In the genomic region with DNA sequence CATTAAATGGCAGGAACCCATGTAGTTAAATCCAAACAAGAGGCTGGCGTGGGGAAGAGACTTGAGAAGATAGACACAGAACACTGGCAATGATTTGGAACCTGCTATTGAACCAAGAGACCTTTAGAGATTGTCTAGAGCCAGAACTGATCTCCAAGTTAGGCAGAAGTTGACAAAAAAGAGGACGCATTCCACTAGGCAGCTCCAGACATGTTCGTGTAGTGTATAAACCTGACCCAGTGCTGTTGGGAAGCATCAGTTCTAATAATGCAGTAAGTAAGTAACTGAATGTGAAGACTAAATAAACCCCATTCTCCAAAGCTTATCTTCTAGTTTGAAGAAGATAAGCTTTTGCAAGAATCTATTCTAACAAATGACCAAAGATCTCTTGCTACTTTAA, we compare ENCODE assay signal across 1 cellular context.
TF ChIP-seq lines count a peak whose summit lies in the region.

No MANE protein-coding gene starts in this region.

TF ChIP-seq in WTC11, 78 proteins besides CTCF, POLR2A, EP300 and RAD21 (continued from another document):
- TF ChIP-seq, protein P1, sequence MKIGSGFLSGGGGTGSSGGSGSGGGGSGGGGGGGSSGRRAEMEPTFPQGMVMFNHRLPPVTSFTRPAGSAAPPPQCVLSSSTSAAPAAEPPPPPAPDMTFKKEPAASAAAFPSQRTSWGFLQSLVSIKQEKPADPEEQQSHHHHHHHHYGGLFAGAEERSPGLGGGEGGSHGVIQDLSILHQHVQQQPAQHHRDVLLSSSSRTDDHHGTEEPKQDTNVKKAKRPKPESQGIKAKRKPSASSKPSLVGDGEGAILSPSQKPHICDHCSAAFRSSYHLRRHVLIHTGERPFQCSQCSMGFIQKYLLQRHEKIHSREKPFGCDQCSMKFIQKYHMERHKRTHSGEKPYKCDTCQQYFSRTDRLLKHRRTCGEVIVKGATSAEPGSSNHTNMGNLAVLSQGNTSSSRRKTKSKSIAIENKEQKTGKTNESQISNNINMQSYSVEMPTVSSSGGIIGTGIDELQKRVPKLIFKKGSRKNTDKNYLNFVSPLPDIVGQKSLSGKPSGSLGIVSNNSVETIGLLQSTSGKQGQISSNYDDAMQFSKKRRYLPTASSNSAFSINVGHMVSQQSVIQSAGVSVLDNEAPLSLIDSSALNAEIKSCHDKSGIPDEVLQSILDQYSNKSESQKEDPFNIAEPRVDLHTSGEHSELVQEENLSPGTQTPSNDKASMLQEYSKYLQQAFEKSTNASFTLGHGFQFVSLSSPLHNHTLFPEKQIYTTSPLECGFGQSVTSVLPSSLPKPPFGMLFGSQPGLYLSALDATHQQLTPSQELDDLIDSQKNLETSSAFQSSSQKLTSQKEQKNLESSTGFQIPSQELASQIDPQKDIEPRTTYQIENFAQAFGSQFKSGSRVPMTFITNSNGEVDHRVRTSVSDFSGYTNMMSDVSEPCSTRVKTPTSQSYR (CRISPR knock-in tag; IDR thresholded peaks at IDR 0.05) = no peak
- no peak for TF ChIP-seq NR1H2 (CRISPR knock-in tag; IDR thresholded peaks at IDR 0.05)
- TF ChIP-seq E2F5 (CRISPR knock-in tag; IDR thresholded peaks at IDR 0.05) = no peak
- TF ChIP-seq ATF1 (CRISPR knock-in tag; IDR thresholded peaks at IDR 0.05) = no peak
- TF ChIP-seq FOXK1 (CRISPR knock-in tag; IDR thresholded peaks at IDR 0.05) = no peak
- TF ChIP-seq ESRRA (CRISPR knock-in tag; IDR thresholded peaks at IDR 0.05; ENCODE audit: borderline replicate concordance) = no peak
- TF ChIP-seq HMGA2 (CRISPR knock-in tag; IDR thresholded peaks at IDR 0.05) = no peak
